ENCODE assay signal across 22 cellular contexts in genomic region chr11:134541355-134541754, GRCh38.
DNase-seq lines count a peak whose midpoint lies in the region; ATAC-seq and TF ChIP-seq lines count a peak whose summit lies in the region.
"Had no signal": no experiment of that assay in that cellular context is flagged by ENCODE, and none has a peak within 500 bp of the region (broad histone marks: within the 10 kb centered on the region; RNA-seq: fewer than 3 reads in every experiment).

No MANE protein-coding gene starts in this region.

- H3K9me3 ChIP-seq in BLaER1 treated with 17β-estradiol and CSF1 and Interleukin-3, amounts not matched to agents 10 nM and 100 nM (replicated peaks in 1 of 11) = peaks cover 0 to 11% (median 0%) of the 10 kb centered on the region in 11 experiments; a peak in 3 of 22 replicates
- H3K9me3 ChIP-seq in Caco-2 (peaks cover 15% of the 10 kb centered on the region), trophoblast cell (ENCODE audit: insufficient read depth, low read depth, low read length) (peaks cover 4% of the 10 kb centered on the region)
- H3K9me3 ChIP-seq: SJSA1 had no signal

- H3K4ac ChIP-seq in trophoblast cell (ENCODE audit: low read depth, low read length) = no peak overlapping the region

- H3K27me3 ChIP-seq in BLaER1 treated with 17β-estradiol and CSF1 and Interleukin-3, amounts not matched to agents 10 nM and 100 nM = peaks cover 0 to 11% (median 0%) of the 10 kb centered on the region in 11 experiments; a peak in 3 of 22 replicates
- H3K27me3 ChIP-seq in Caco-2 (replicated peaks; ENCODE audit: control insufficient read depth, insufficient read depth, low read length) (no peaks in the 10 kb centered on the region), trophoblast cell (ENCODE audit: insufficient read depth, low read length) (no peaks in the 10 kb centered on the region)
- H3K27me3 ChIP-seq: SJSA1 had no signal

- H3K18ac ChIP-seq in trophoblast cell (ENCODE audit: low read length) = no peak overlapping the region

- H3K4me3 Mint-ChIP-seq in Caco-2 (ENCODE audit: unreplicated experiment) = no peak overlapping the region
- H3K4me3 Mint-ChIP-seq: CD8-positive, alpha-beta memory T cell had no signal

- no peaks in the 10 kb centered on the region for H3K27me3 Mint-ChIP-seq in Caco-2 (ENCODE audit: insufficient read depth, unreplicated experiment)

- no peak overlapping the region for H2BK5ac ChIP-seq in trophoblast cell (ENCODE audit: low read depth, low read length, poor library complexity)

- WGBS in trophoblast cell (ENCODE audit: extremely low coverage, insufficient coverage, insufficient read length) = no CpG with 5 or more reads among the region's 6 CpGs

- H3K36me3 Mint-ChIP-seq in Caco-2 (ENCODE audit: insufficient read depth, unreplicated experiment) = no peaks in the 10 kb centered on the region
- H3K36me3 Mint-ChIP-seq: CD8-positive, alpha-beta memory T cell had no signal

- H2BK12ac ChIP-seq in trophoblast cell (ENCODE audit: low read length) = peak overlapping the region; percentile 2

- H3K36me3 ChIP-seq in BLaER1 treated with 17β-estradiol and CSF1 and Interleukin-3, amounts not matched to agents 10 nM and 100 nM = no peaks in the 10 kb centered on the region
- no peaks in the 10 kb centered on the region for H3K36me3 ChIP-seq in Caco-2 (ENCODE audit: control insufficient read depth, insufficient read depth, low read length)
- no peaks in the 10 kb centered on the region for H3K36me3 ChIP-seq in trophoblast cell (ENCODE audit: control insufficient read depth in 1 of 2, insufficient read depth in 2 of 2, low read length in 2 of 2)
- H3K36me3 ChIP-seq: SJSA1 had no signal

- POLR2A ChIA-PET in Caco-2 (lab: Charles Lee) = no interaction called here

- H4K12ac ChIP-seq in trophoblast cell (ENCODE audit: low read depth, low read length) = no peak overlapping the region

- no peak overlapping the region for H3K27ac ChIP-seq in BLaER1 treated with 17β-estradiol and CSF1 and Interleukin-3, amounts not matched to agents 10 nM and 100 nM
- H3K27ac ChIP-seq in trophoblast cell (ENCODE audit: low read depth, low read length) = no peak overlapping the region
- no peak overlapping the region for H3K27ac ChIP-seq in substantia nigra (ENCODE audit: low read depth, low read length, poor library complexity, severe bottlenecking)
- H3K27ac ChIP-seq: C4-2B, SJSA1 had no signal

- no TSS peak for BruUV-seq in Caco-2 (replicated peaks; lab: Mats Ljungman, UMichigan)

- no peak overlapping the region for H3K14ac ChIP-seq in trophoblast cell (ENCODE audit: low read length)

- no peak overlapping the region for H2AFZ ChIP-seq in trophoblast cell (ENCODE audit: insufficient read depth, low read length, poor library complexity)

- H4K91ac ChIP-seq in trophoblast cell (ENCODE audit: low read depth, low read length) = peak overlapping the region; percentile 90

- peaks cover 19% of the 10 kb centered on the region for H3K9me3 Mint-ChIP-seq in Caco-2 (ENCODE audit: unreplicated experiment)
- H3K9me3 Mint-ChIP-seq: CD8-positive, alpha-beta memory T cell had no signal

- intact Hi-C loops in Caco-2 (cut with micrococcal nuclease; ENCODE audit: unreplicated experiment) = no loop called here
- intact Hi-C loops in posterior cingulate gyrus (cut with DNase I) = no loop called here

- H3K4me1 ChIP-seq in BLaER1 treated with 17β-estradiol and CSF1 and Interleukin-3, amounts not matched to agents 10 nM and 100 nM = peaks cover 11 to 33% (median 21%) of the 10 kb centered on the region in 10 experiments
- H3K4me1 ChIP-seq in Caco-2 (peaks cover 21% of the 10 kb centered on the region), trophoblast cell (ENCODE audit: control insufficient read depth in 1 of 2, insufficient read depth in 2 of 2, low read length in 2 of 2) (peaks cover 18 to 27% of the 10 kb centered on the region in 2 experiments)
- H3K4me1 ChIP-seq: SJSA1 had no signal

- CTCF ChIA-PET in Caco-2 (lab: Charles Lee) = no interaction called here

- peaks cover 0 to 41% (median under 1%) of the 10 kb centered on the region in 11 experiments; a peak in 8 of 22 replicates for H4K20me1 ChIP-seq in BLaER1 treated with 17β-estradiol and CSF1 and Interleukin-3, amounts not matched to agents 10 nM and 100 nM

- peaks cover 18% of the 10 kb centered on the region for H3K4me1 Mint-ChIP-seq in Caco-2 (ENCODE audit: low read depth, unreplicated experiment)

- H3K4me2 ChIP-seq in BLaER1 treated with 17β-estradiol and CSF1 and Interleukin-3, amounts not matched to agents 10 nM and 100 nM = peak overlapping the region in 9 of 11 experiments; percentile 11 to 43 (median 29); a peak in 12 of 22 replicates
- no peak overlapping the region for H3K4me2 ChIP-seq in trophoblast cell (ENCODE audit: low read length)

- H3K27ac Mint-ChIP-seq in Caco-2 (ENCODE audit: unreplicated experiment) = peak overlapping the region; percentile 32

- no peak for TF ChIP-seq CTCF in Caco-2 (IDR thresholded peaks at IDR 0.05; ENCODE audit: insufficient read depth in 1 of 2, low read depth in 1 of 2, low read length in 1 of 2, severe bottlenecking in 1 of 2, unreplicated experiment in 1 of 2)

- no peak for ATAC-seq in HG03045 (IDR thresholded peaks at IDR 0.05; ENCODE audit: unreplicated experiment)
- ATAC-seq: PC-3, Right ventricle myocardium inferior had no signal

- no peak overlapping the region for H3K4me3 ChIP-seq in BLaER1 treated with 17β-estradiol and CSF1 and Interleukin-3, amounts not matched to agents 10 nM and 100 nM
- no peak overlapping the region for H3K4me3 ChIP-seq in Caco-2 (ENCODE audit: low read depth, low read length)
- H3K4me3 ChIP-seq in trophoblast cell (ENCODE audit: low read depth, low read length) = no peak overlapping the region
- H3K4me3 ChIP-seq: SJSA1 had no signal

- peaks cover 8% of the 10 kb centered on the region for H3K79me2 ChIP-seq in trophoblast cell (ENCODE audit: control insufficient read depth, insufficient read depth, low read length, poor library complexity)

- DNase-seq in Caco-2 (no peak), islet precursor cell (peak; percentile 41), trophoblast cell (no peak), posterior cingulate gyrus (no peak), substantia nigra (lab: John Stamatoyannopoulos, UW) (no peak)
- DNase-seq: CD8-positive, alpha-beta memory T cell; DMS153; DND-41; KBM-7; NCI-H1105 treated with DMSO at 0.1 percent for 48 hours; NCI-H146; NCI-H1930; NCI-H446 treated with DMSO at 0.1 percent for 48 hours; NCI-H526; NCI-H82; NK-92 treated with Interleukin-12 subunit alpha and Interleukin-12 subunit beta, amount 100 ng/mL, for 24 hours; PC-3 had no signal

- no peak overlapping the region for H3K23ac ChIP-seq in trophoblast cell (ENCODE audit: low read length)

- no peak overlapping the region for H3K9ac ChIP-seq in BLaER1 treated with 17β-estradiol and CSF1 and Interleukin-3, amounts not matched to agents 10 nM and 100 nM
- H3K9ac ChIP-seq in trophoblast cell (ENCODE audit: low read length) = no peak overlapping the region

- peaks cover 23% of the 10 kb centered on the region for H3K79me1 ChIP-seq in trophoblast cell (ENCODE audit: low read length)

- no peak overlapping the region for H4K8ac ChIP-seq in trophoblast cell (ENCODE audit: low read depth, low read length)

- no peak overlapping the region for H2AK5ac ChIP-seq in trophoblast cell (ENCODE audit: low read length)

- no peak overlapping the region for H2BK120ac ChIP-seq in trophoblast cell (ENCODE audit: insufficient read depth, low read length, poor library complexity)
